In the genomic region with DNA sequence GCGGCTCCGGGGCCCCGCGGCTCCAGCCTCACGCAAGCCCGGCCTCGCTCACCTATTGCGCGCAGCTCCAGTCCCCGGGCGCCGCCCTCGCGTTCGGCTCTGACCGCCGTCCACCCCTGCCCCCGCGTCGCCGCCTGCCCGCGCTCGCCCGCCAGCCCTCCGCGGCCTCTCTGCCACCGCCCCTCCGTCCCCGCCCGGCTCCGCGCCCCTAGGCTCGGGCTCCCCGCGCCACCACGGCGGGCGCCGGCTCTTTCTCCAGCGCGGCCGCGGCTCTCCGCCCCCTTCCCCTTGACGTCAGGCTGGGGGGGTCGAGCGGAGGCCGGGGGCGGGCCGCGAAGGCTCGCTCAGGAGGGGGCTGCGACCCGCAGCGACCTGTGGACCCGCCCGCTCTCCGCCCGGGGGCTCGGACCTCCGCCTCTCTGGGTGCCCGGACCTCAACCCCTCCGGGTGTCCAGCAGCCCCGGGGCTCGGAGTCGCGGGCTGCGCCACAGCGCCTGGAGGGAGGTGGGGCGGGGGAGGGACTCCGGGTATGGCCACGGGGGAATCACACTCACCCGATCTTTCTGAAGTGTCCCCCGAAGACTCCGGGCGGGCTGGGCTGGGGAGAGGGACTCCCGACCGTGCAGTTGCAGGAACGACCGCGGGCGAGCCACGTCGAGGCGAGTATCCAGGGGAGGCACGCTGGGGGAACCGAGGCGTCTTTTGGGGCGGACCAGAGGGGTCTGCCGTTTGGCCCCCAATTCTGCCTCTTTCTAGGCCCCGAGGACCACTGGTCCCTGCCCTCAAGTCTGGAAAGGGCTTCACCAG, we compare ENCODE assay signal across 1 cellular context.
A peak's percentile ranks its signal among the peaks of the same experiment; 100 is the strongest.
TF ChIP-seq lines count a peak whose summit lies in the region.

SEMA4C (minus strand) TSS at position 257 of the 807 bp plus-strand sequence. CDS start 2,194 bp downstream, outside the sequence.

TF ChIP-seq in HepG2, 621 proteins besides CTCF, POLR2A, EP300 and RAD21 (continued from another document and continues in another):
- TF ChIP-seq, protein P1, sequence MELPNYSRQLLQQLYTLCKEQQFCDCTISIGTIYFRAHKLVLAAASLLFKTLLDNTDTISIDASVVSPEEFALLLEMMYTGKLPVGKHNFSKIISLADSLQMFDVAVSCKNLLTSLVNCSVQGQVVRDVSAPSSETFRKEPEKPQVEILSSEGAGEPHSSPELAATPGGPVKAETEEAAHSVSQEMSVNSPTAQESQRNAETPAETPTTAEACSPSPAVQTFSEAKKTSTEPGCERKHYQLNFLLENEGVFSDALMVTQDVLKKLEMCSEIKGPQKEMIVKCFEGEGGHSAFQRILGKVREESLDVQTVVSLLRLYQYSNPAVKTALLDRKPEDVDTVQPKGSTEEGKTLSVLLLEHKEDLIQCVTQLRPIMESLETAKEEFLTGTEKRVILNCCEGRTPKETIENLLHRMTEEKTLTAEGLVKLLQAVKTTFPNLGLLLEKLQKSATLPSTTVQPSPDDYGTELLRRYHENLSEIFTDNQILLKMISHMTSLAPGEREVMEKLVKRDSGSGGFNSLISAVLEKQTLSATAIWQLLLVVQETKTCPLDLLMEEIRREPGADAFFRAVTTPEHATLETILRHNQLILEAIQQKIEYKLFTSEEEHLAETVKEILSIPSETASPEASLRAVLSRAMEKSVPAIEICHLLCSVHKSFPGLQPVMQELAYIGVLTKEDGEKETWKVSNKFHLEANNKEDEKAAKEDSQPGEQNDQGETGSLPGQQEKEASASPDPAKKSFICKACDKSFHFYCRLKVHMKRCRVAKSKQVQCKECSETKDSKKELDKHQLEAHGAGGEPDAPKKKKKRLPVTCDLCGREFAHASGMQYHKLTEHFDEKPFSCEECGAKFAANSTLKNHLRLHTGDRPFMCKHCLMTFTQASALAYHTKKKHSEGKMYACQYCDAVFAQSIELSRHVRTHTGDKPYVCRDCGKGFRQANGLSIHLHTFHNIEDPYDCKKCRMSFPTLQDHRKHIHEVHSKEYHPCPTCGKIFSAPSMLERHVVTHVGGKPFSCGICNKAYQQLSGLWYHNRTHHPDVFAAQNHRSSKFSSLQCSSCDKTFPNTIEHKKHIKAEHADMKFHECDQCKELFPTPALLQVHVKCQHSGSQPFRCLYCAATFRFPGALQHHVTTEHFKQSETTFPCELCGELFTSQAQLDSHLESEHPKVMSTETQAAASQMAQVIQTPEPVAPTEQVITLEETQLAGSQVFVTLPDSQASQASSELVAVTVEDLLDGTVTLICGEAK (IDR thresholded peaks at IDR 0.05) = no peak
- TF ChIP-seq, protein P1 (CRISPR knock-in tag; IDR thresholded peaks at IDR 0.05) = no peak; the same call in 1 of the 2 replicates
- no peak for TF ChIP-seq ZFP62 (CRISPR knock-in tag; IDR thresholded peaks at IDR 0.05)
- TF ChIP-seq ZNF720 (CRISPR knock-in tag; IDR thresholded peaks at IDR 0.05) = no peak
- peak; percentile 36 for TF ChIP-seq YY1 (IDR thresholded peaks at IDR 0.05; ENCODE audit: insufficient read depth, insufficient replicate concordance, low read depth, low read length)
- no peak for TF ChIP-seq TCF7L2 (IDR thresholded peaks at IDR 0.05; ENCODE audit: low read depth, low read length)
- TF ChIP-seq ZNF138 (CRISPR knock-in tag; IDR thresholded peaks at IDR 0.05; ENCODE audit: low read depth) = peak; percentile 23; the same call in 1 of the 2 replicates
- TF ChIP-seq JUND (CRISPR knock-in tag; IDR thresholded peaks at IDR 0.05) = no peak
- TF ChIP-seq, protein P2, sequence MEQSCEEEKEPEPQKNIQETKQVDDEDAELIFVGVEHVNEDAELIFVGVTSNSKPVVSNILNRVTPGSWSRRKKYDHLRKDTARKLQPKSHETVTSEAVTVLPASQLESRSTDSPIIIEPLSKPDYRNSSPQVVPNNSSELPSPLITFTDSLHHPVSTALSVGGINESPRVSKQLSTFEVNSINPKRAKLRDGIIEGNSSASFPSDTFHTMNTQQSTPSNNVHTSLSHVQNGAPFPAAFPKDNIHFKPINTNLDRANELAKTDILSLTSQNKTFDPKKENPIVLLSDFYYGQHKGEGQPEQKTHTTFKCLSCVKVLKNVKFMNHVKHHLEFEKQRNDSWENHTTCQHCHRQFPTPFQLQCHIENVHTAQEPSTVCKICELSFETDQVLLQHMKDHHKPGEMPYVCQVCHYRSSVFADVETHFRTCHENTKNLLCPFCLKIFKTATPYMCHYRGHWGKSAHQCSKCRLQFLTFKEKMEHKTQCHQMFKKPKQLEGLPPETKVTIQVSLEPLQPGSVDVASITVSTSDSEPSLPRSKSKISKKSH (CRISPR knock-in tag; IDR thresholded peaks at IDR 0.05; ENCODE audit: borderline replicate concordance) = no peak; the same call in 1 of the 2 replicates
- TF ChIP-seq NONO (IDR thresholded peaks at IDR 0.05) = no peak
- peak; percentile 62; the same call in 1 of the 2 replicates for TF ChIP-seq NONO (CRISPR knock-in tag; conservative IDR thresholded peaks at IDR 0.05)
- TF ChIP-seq, protein P3, sequence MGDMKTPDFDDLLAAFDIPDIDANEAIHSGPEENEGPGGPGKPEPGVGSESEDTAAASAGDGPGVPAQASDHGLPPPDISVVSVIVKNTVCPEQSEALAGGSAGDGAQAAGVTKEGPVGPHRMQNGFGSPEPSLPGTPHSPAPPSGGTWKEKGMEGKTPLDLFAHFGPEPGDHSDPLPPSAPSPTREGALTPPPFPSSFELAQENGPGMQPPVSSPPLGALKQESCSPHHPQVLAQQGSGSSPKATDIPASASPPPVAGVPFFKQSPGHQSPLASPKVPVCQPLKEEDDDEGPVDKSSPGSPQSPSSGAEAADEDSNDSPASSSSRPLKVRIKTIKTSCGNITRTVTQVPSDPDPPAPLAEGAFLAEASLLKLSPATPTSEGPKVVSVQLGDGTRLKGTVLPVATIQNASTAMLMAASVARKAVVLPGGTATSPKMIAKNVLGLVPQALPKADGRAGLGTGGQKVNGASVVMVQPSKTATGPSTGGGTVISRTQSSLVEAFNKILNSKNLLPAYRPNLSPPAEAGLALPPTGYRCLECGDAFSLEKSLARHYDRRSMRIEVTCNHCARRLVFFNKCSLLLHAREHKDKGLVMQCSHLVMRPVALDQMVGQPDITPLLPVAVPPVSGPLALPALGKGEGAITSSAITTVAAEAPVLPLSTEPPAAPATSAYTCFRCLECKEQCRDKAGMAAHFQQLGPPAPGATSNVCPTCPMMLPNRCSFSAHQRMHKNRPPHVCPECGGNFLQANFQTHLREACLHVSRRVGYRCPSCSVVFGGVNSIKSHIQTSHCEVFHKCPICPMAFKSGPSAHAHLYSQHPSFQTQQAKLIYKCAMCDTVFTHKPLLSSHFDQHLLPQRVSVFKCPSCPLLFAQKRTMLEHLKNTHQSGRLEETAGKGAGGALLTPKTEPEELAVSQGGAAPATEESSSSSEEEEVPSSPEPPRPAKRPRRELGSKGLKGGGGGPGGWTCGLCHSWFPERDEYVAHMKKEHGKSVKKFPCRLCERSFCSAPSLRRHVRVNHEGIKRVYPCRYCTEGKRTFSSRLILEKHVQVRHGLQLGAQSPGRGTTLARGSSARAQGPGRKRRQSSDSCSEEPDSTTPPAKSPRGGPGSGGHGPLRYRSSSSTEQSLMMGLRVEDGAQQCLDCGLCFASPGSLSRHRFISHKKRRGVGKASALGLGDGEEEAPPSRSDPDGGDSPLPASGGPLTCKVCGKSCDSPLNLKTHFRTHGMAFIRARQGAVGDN (CRISPR knock-in tag; IDR thresholded peaks at IDR 0.05) = peak; percentile 78
- TF ChIP-seq TBX2 (CRISPR knock-in tag; IDR thresholded peaks at IDR 0.05; ENCODE audit: borderline replicate concordance) = peak; percentile 37; the same call in 1 of the 2 replicates
- TF ChIP-seq ATRX (CRISPR knock-in tag; IDR thresholded peaks at IDR 0.05; ENCODE audit: borderline replicate concordance) = no peak
- no peak for TF ChIP-seq MTA1 (CRISPR knock-in tag; IDR thresholded peaks at IDR 0.05; ENCODE audit: borderline replicate concordance)
- TF ChIP-seq, protein P4, sequence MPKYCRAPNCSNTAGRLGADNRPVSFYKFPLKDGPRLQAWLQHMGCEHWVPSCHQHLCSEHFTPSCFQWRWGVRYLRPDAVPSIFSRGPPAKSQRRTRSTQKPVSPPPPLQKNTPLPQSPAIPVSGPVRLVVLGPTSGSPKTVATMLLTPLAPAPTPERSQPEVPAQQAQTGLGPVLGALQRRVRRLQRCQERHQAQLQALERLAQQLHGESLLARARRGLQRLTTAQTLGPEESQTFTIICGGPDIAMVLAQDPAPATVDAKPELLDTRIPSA (CRISPR knock-in tag; IDR thresholded peaks at IDR 0.05; ENCODE audit: borderline replicate concordance) = no peak
- no peak for TF ChIP-seq ZNF441 (CRISPR knock-in tag; IDR thresholded peaks at IDR 0.05; ENCODE audit: borderline replicate concordance)
- no peak for TF ChIP-seq RFX5 (IDR thresholded peaks at IDR 0.05; ENCODE audit: low read depth, low read length)
- no peak for TF ChIP-seq PRPF4 (IDR thresholded peaks at IDR 0.05; ENCODE audit: low read depth, low read length, poor library complexity, severe bottlenecking)
- no peak; the same call in none of the 2 replicates for TF ChIP-seq ERF (CRISPR knock-in tag; IDR thresholded peaks at IDR 0.05)
- TF ChIP-seq ZNF550 (CRISPR knock-in tag; IDR thresholded peaks at IDR 0.05; ENCODE audit: borderline replicate concordance) = no peak
- peak; percentile 50; the same call in 1 of the 2 replicates for TF ChIP-seq DR1 (CRISPR knock-in tag; IDR thresholded peaks at IDR 0.05)
- no peak for TF ChIP-seq FOSL2 (CRISPR knock-in tag; IDR thresholded peaks at IDR 0.05)
- TF ChIP-seq ZNF841 (CRISPR knock-in tag; IDR thresholded peaks at IDR 0.05; ENCODE audit: borderline replicate concordance) = no peak; the same call in 1 of the 2 replicates
- no peak for TF ChIP-seq IRF2 (CRISPR knock-in tag; IDR thresholded peaks at IDR 0.05)
- TF ChIP-seq, protein P5, sequence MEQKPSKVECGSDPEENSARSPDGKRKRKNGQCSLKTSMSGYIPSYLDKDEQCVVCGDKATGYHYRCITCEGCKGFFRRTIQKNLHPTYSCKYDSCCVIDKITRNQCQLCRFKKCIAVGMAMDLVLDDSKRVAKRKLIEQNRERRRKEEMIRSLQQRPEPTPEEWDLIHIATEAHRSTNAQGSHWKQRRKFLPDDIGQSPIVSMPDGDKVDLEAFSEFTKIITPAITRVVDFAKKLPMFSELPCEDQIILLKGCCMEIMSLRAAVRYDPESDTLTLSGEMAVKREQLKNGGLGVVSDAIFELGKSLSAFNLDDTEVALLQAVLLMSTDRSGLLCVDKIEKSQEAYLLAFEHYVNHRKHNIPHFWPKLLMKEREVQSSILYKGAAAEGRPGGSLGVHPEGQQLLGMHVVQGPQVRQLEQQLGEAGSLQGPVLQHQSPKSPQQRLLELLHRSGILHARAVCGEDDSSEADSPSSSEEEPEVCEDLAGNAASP (CRISPR knock-in tag; IDR thresholded peaks at IDR 0.05; ENCODE audit: borderline replicate concordance) = no peak; the same call in 1 of the 2 replicates
- TF ChIP-seq SKIL (CRISPR knock-in tag; IDR thresholded peaks at IDR 0.05; ENCODE audit: borderline replicate concordance) = no peak
- peak; percentile 36; the same call in 1 of the 2 replicates for TF ChIP-seq PHF21A (CRISPR knock-in tag; IDR thresholded peaks at IDR 0.05)
- TF ChIP-seq ZNF83 (CRISPR knock-in tag; IDR thresholded peaks at IDR 0.05; ENCODE audit: borderline replicate concordance) = no peak
- no peak for TF ChIP-seq KLF15 (CRISPR knock-in tag; IDR thresholded peaks at IDR 0.05; ENCODE audit: borderline replicate concordance)
- TF ChIP-seq RNF2 (conservative IDR thresholded peaks at IDR 0.05; ENCODE audit: low read depth) = no peak
